In genomic region chr10:98423691-98424120, GRCh38 we compare ENCODE assay signal across 15 cellular contexts. TPM values are rescaled to one million over a fixed set of nuclear protein-coding genes. Genes with fewer than 3 reads are reported as not detected.
DNase-seq lines count a peak whose midpoint lies in the region; ATAC-seq and TF ChIP-seq lines count a peak whose summit lies in the region.
"Had no signal": no experiment of that assay in that cellular context is flagged by ENCODE, and none has a peak within 500 bp of the region (broad histone marks: within the 10 kb centered on the region; RNA-seq: fewer than 3 reads in every experiment).

No MANE protein-coding gene starts in this region.

- H2AFZ ChIP-seq in OCI-LY3 (ENCODE audit: low read depth, low read length), result no peak overlapping the region
- no peak overlapping the region for H2AFZ ChIP-seq in hepatocyte
- H2AFZ ChIP-seq: parathyroid adenoma had no signal

- no peaks in the 10 kb centered on the region for H3K36me3 ChIP-seq in OCI-LY3 (replicated peaks; ENCODE audit: low read depth, low read length)
- no peaks in the 10 kb centered on the region for H3K36me3 ChIP-seq in hepatocyte (replicated peaks; ENCODE audit: insufficient read depth, low read depth)

- TF ChIP-seq CTCF in natural killer cell (IDR thresholded peaks at IDR 0.05) (no peak), OCI-LY3 (IDR thresholded peaks at IDR 0.05; ENCODE audit: low read depth, low read length) (peak; percentile 58), hepatocyte (IDR thresholded peaks at IDR 0.05; ENCODE audit: poor library complexity) (peak; percentile 50)

- H3K9me3 ChIP-seq in OCI-LY3 (ENCODE audit: insufficient read depth, low read length) (no peaks in the 10 kb centered on the region), hepatocyte (ENCODE audit: low read depth) (no peaks in the 10 kb centered on the region)
- H3K9me3 ChIP-seq: heart right ventricle had no signal

- H3K4me1 Mint-ChIP-seq in natural killer cell treated with Interleukin-12 subunit alpha and Interleukin-12 subunit beta and Interleukin-15 and Interleukin-18, amount 100 ng/mL, for 72 hours (ENCODE audit: low read depth in 2 of 2), result peaks cover 0 to 2% of the 10 kb centered on the region in 2 donors
- no peaks in the 10 kb centered on the region for H3K4me1 Mint-ChIP-seq in natural killer cell

- H3K27me3 ChIP-seq in OCI-LY3 (ENCODE audit: low read depth, low read length), result no peaks in the 10 kb centered on the region
- H3K27me3 ChIP-seq in hepatocyte, result no peaks in the 10 kb centered on the region
- H3K27me3 ChIP-seq: heart right ventricle had no signal

- no peaks in the 10 kb centered on the region for H3K9me2 ChIP-seq in hepatocyte (replicated peaks; ENCODE audit: insufficient read depth)

- WGBS in hepatocyte (ENCODE audit: low lambda C conversion rate, missing lambda C conversion rate), result 49% methylated on average over 9 of the region's 9 CpGs

- H3K27ac Mint-ChIP-seq in natural killer cell treated with Interleukin-12 subunit alpha and Interleukin-12 subunit beta and Interleukin-15 and Interleukin-18, amount 100 ng/mL, for 72 hours, result no peak overlapping the region
- H3K27ac Mint-ChIP-seq in natural killer cell, result no peak overlapping the region
- H3K27ac Mint-ChIP-seq: B cell had no signal

- peak; percentile 8 to 16 for ATAC-seq in natural killer cell treated with Interleukin-12 subunit alpha and Interleukin-12 subunit beta and Interleukin-15 and Interleukin-18, amount 100 ng/mL, for 72 hours
- no peak for ATAC-seq in natural killer cell
- ATAC-seq in GM18907 (IDR thresholded peaks at IDR 0.05; ENCODE audit: unreplicated experiment), result no peak
- ATAC-seq in HG02973 (IDR thresholded peaks at IDR 0.05; ENCODE audit: unreplicated experiment), result no peak
- ATAC-seq: SK-N-SH treated with all-trans-retinoic acid at 6 μM for 48 hours had no signal

- H4K20me1 ChIP-seq in OCI-LY3 (ENCODE audit: insufficient read depth, low read length), result no peaks in the 10 kb centered on the region
- H4K20me1 ChIP-seq in hepatocyte (ENCODE audit: insufficient read depth, poor library complexity, severe bottlenecking), result no peaks in the 10 kb centered on the region

- intact Hi-C loops in natural killer cell (cut with micrococcal nuclease), result no loop called here

- peaks cover 6% of the 10 kb centered on the region for H3K36me3 Mint-ChIP-seq in natural killer cell treated with Interleukin-12 subunit alpha and Interleukin-12 subunit beta and Interleukin-15 and Interleukin-18, amount 100 ng/mL, for 72 hours
- peaks cover 13% of the 10 kb centered on the region for H3K36me3 Mint-ChIP-seq in natural killer cell

- H3K9ac ChIP-seq in OCI-LY3 (ENCODE audit: low read length), result no peak overlapping the region
- H3K9ac ChIP-seq: parathyroid adenoma had no signal

- no peak overlapping the region for H3K4me3 Mint-ChIP-seq in natural killer cell treated with Interleukin-12 subunit alpha and Interleukin-12 subunit beta and Interleukin-15 and Interleukin-18, amount 100 ng/mL, for 72 hours
- H3K4me3 Mint-ChIP-seq in natural killer cell, result no peak overlapping the region
- H3K4me3 Mint-ChIP-seq: B cell had no signal

- no peaks in the 10 kb centered on the region for H3K9me3 Mint-ChIP-seq in natural killer cell treated with Interleukin-12 subunit alpha and Interleukin-12 subunit beta and Interleukin-15 and Interleukin-18, amount 100 ng/mL, for 72 hours
- H3K9me3 Mint-ChIP-seq in natural killer cell, result no peaks in the 10 kb centered on the region

- no peak for DNase-seq in natural killer cell treated with Interleukin-12 subunit alpha and Interleukin-12 subunit beta and Interleukin-15 and Interleukin-18, amount 100 ng/mL, for 72 hours (ENCODE audit: low spot score)
- DNase-seq in natural killer cell (no peak), hepatocyte (ENCODE audit: low spot score) (peak; percentile 68), anterior cingulate cortex (lab: John Stamatoyannopoulos, UW) (no peak), NCI-H1694 treated with DMSO at 0.1 percent for 48 hours (lab: John Stamatoyannopoulos, UW) (no peak)
- DNase-seq: activated CD4-positive, alpha-beta T cell treated with anti-CD3 and anti-CD28 coated beads for 4 hours; heart right ventricle; NCI-H774 had no signal

- peaks cover 7% of the 10 kb centered on the region for H3K4me1 ChIP-seq in OCI-LY3 (ENCODE audit: low read length)
- peaks cover 6% of the 10 kb centered on the region for H3K4me1 ChIP-seq in hepatocyte (ENCODE audit: insufficient read depth)
- H3K4me1 ChIP-seq: parathyroid adenoma had no signal

- H3K4me2 ChIP-seq in OCI-LY3 (ENCODE audit: low read length) (no peak overlapping the region), hepatocyte (no peak overlapping the region)

- H3K27ac ChIP-seq in OCI-LY3 (ENCODE audit: low read length) (no peak overlapping the region), hepatocyte (no peak overlapping the region)
- H3K27ac ChIP-seq: heart right ventricle, parathyroid adenoma had no signal

- H3K79me2 ChIP-seq in OCI-LY3 (ENCODE audit: low read length), result no peaks in the 10 kb centered on the region
- H3K79me2 ChIP-seq in hepatocyte, result no peaks in the 10 kb centered on the region
- H3K79me2 ChIP-seq: parathyroid adenoma had no signal

- H3K4me3 ChIP-seq in OCI-LY3 (ENCODE audit: low read length), result no peak overlapping the region
- H3K4me3 ChIP-seq in hepatocyte, result no peak overlapping the region
- H3K4me3 ChIP-seq: heart right ventricle, lung had no signal

- no peaks in the 10 kb centered on the region for H3K27me3 Mint-ChIP-seq in natural killer cell treated with Interleukin-12 subunit alpha and Interleukin-12 subunit beta and Interleukin-15 and Interleukin-18, amount 100 ng/mL, for 72 hours
- no peaks in the 10 kb centered on the region for H3K27me3 Mint-ChIP-seq in natural killer cell (ENCODE audit: low read depth in 2 of 2)
- H3K27me3 Mint-ChIP-seq: B cell had no signal

RNA-seq across cellular contexts. Expression of gene PYROXD2, which starts 8.7 kb away (rescaled TPM):
- 1 to 10 TPM; 6.1 to 7.2 TPM for total RNA-seq in natural killer cell treated with Interleukin-12 subunit alpha and Interleukin-12 subunit beta and Interleukin-15 and Interleukin-18, amount 100 ng/mL, for 72 hours
- total RNA-seq in natural killer cell (10 to 100 TPM; 20.8 to 28.2 (median 28.0) TPM), hepatocyte (3.5 and 9.7 TPM in 2 replicates)
- polyA plus RNA-seq in hepatocyte, result 11.6 and 13.0 TPM in 2 replicates

RNA-seq across cellular contexts. Expression of gene HPS1, which starts 23.0 kb away (rescaled TPM):
- 100 to 1,000 TPM in 1 of 2 donors, 10 to 100 TPM in 1; 78.8 to 124 TPM for total RNA-seq in natural killer cell treated with Interleukin-12 subunit alpha and Interleukin-12 subunit beta and Interleukin-15 and Interleukin-18, amount 100 ng/mL, for 72 hours
- total RNA-seq in natural killer cell (100 to 1,000 TPM in 2 of 3 donors, 10 to 100 TPM in 1; 92.4 to 103 (median 102) TPM), hepatocyte (40.8 and 41.2 TPM in 2 replicates)
- polyA plus RNA-seq in hepatocyte, result 98.5 and 104 TPM in 2 replicates

Comparison
In these comparisons a context has a peak if more than half of its experiments do, and no peak if none do; other contexts are left out.
1. ATAC-seq: peak in natural killer cell treated with Interleukin-12 subunit alpha and Interleukin-12 subunit beta and Interleukin-15 and Interleukin-18, amount 100 ng/mL, for 72 hours (2 of 2); none in natural killer cell (0 of 3), GM18907 (single experiment) and HG02973 (single experiment).